14 cellular contexts compared by ENCODE assay signal in genomic region chr9:107711528-107711927, GRCh38.
DNase-seq lines count a peak whose midpoint lies in the region; ATAC-seq and TF ChIP-seq lines count a peak whose summit lies in the region.
"Had no signal": no experiment of that assay in that cellular context is flagged by ENCODE, and none has a peak within 500 bp of the region (broad histone marks: within the 10 kb centered on the region; RNA-seq: fewer than 3 reads in every experiment).

No MANE protein-coding gene starts in this region.

- intact Hi-C loops in posterior vena cava (cut with DNase I), result no loop called here

- H3K4me3 ChIP-seq in Peyer's patch, result no peak overlapping the region
- H3K4me3 ChIP-seq: BLaER1, coronary artery had no signal

- DNase-seq in NCI-H748 (lab: John Stamatoyannopoulos, UW; ENCODE audit: unreplicated experiment), result peak; percentile 8
- no peak for DNase-seq in NCI-H748 treated with DMSO at 0.1 percent for 48 hours (lab: John Stamatoyannopoulos, UW)
- DNase-seq in Peyer's patch, result peak in 2 of 3 donors; percentile 82 to 89
- peak; percentile 94 for DNase-seq in fibroblast of gingiva (ENCODE audit: low read depth)
- peak; percentile 47 for DNase-seq in ureter (ENCODE audit: low spot score)
- no peak for DNase-seq in posterior vena cava (ENCODE audit: low spot score)
- DNase-seq: activated CD4-positive, alpha-beta T cell treated with anti-CD3 and anti-CD28 coated beads for 36 hours; naive B cell; stimulated activated CD8-positive, alpha-beta memory T cell treated with anti-CD3 and anti-CD28 coated beads, Interleukin-4, amount 100 ng/mL, for 48 hours had no signal

- TF ChIP-seq CTCF in Peyer's patch (IDR thresholded peaks at IDR 0.05), result no peak

- no peaks in the 10 kb centered on the region for H3K9me3 ChIP-seq in Peyer's patch
- H3K9me3 ChIP-seq: BLaER1 had no signal

- peaks cover 0 to 9% (median 2%) of the 10 kb centered on the region in 4 donors for H3K4me1 ChIP-seq in Peyer's patch
- H3K4me1 ChIP-seq: BLaER1 had no signal

- peak overlapping the region in 2 of 4 donors; percentile 56 to 69 for H3K27ac ChIP-seq in Peyer's patch
- H3K27ac ChIP-seq: BLaER1, coronary artery, KMS-11 had no signal

- H3K27me3 ChIP-seq in Peyer's patch, result no peaks in the 10 kb centered on the region
- H3K27me3 ChIP-seq: BLaER1 had no signal

- H3K36me3 ChIP-seq in Peyer's patch, result no peaks in the 10 kb centered on the region
- H3K36me3 ChIP-seq: BLaER1 had no signal

- no peak for TF ChIP-seq POLR2A in Peyer's patch (IDR thresholded peaks at IDR 0.05)

- ATAC-seq in HG02678 (IDR thresholded peaks at IDR 0.05; ENCODE audit: unreplicated experiment) (no peak), GM19452 (IDR thresholded peaks at IDR 0.05; ENCODE audit: unreplicated experiment) (no peak)
- ATAC-seq: activated CD4-positive, alpha-beta T cell treated with anti-CD3 and anti-CD28 coated beads for 36 hours had no signal

Comparison
In these comparisons a context has a peak if more than half of its experiments do, and no peak if none do; other contexts are left out.
1. DNase-seq: peak in NCI-H748 (single experiment), Peyer's patch (2 of 3), fibroblast of gingiva (single experiment) and ureter (single experiment); none in NCI-H748 treated with DMSO at 0.1 percent for 48 hours (single experiment) and posterior vena cava (single experiment).